In genomic region chr11:115377882-115378296, GRCh38 we compare ENCODE assay signal across 1 cellular context.
TF ChIP-seq lines count a peak whose summit lies in the region.

No MANE protein-coding gene starts in this region.

TF ChIP-seq in HepG2, 621 proteins besides CTCF, POLR2A, EP300 and RAD21 (continued from another document and continues in another):
- no peak for TF ChIP-seq RFX5 (IDR thresholded peaks at IDR 0.05; ENCODE audit: low read depth, low read length)
- TF ChIP-seq ZEB1 (IDR thresholded peaks at IDR 0.05; ENCODE audit: insufficient replicate concordance, low read depth): no peak
- TF ChIP-seq RAD51 (IDR thresholded peaks at IDR 0.05; ENCODE audit: borderline replicate concordance): no peak
- TF ChIP-seq PITX1 (CRISPR knock-in tag; IDR thresholded peaks at IDR 0.05): no peak
- no peak for TF ChIP-seq SRSF9 (IDR thresholded peaks at IDR 0.05; ENCODE audit: borderline replicate concordance, insufficient read depth, low read depth, low read length, poor library complexity, severe bottlenecking)
- TF ChIP-seq SIN3A (IDR thresholded peaks at IDR 0.05; ENCODE audit: borderline replicate concordance, low read depth, low read length): no peak
- TF ChIP-seq ZNF564 (CRISPR knock-in tag; IDR thresholded peaks at IDR 0.05): no peak
- TF ChIP-seq SOX13 (IDR thresholded peaks at IDR 0.05): peak; percentile 63
- TF ChIP-seq SOX13 (CRISPR knock-in tag; conservative IDR thresholded peaks at IDR 0.05 in 1 of 2, IDR thresholded peaks at IDR 0.05 in 1 of 2): peak in 1 of 2 experiments; percentile 97; a peak in 2 of 4 replicates
- no peak for TF ChIP-seq ZNF280D (CRISPR knock-in tag; IDR thresholded peaks at IDR 0.05)
- TF ChIP-seq ZNF224 (CRISPR knock-in tag; IDR thresholded peaks at IDR 0.05): no peak
- TF ChIP-seq ARID2 (CRISPR knock-in tag; IDR thresholded peaks at IDR 0.05; ENCODE audit: borderline replicate concordance): no peak
- TF ChIP-seq USF2 (IDR thresholded peaks at IDR 0.05; ENCODE audit: low read depth, low read length): no peak
- no peak for TF ChIP-seq USF2 (CRISPR knock-in tag; IDR thresholded peaks at IDR 0.05; ENCODE audit: borderline replicate concordance)
- TF ChIP-seq ZNF543 (CRISPR knock-in tag; IDR thresholded peaks at IDR 0.05): no peak
- TF ChIP-seq DBP (CRISPR knock-in tag; IDR thresholded peaks at IDR 0.05; ENCODE audit: not compliant biosample characterization): no peak
- TF ChIP-seq SRF (IDR thresholded peaks at IDR 0.05; ENCODE audit: low read depth, low read length): no peak
- no peak for TF ChIP-seq EZH2 (conservative IDR thresholded peaks at IDR 0.05; ENCODE audit: low read depth, low read length)
- no peak for TF ChIP-seq SCMH1 (CRISPR knock-in tag; IDR thresholded peaks at IDR 0.05; ENCODE audit: borderline replicate concordance)
- no peak for TF ChIP-seq GABPB1 (CRISPR knock-in tag; IDR thresholded peaks at IDR 0.05)
- no peak for TF ChIP-seq NFE2 (CRISPR knock-in tag; IDR thresholded peaks at IDR 0.05)
- no peak for TF ChIP-seq ZFP1 (CRISPR knock-in tag; IDR thresholded peaks at IDR 0.05)
- TF ChIP-seq ZNF644 (CRISPR knock-in tag; IDR thresholded peaks at IDR 0.05; ENCODE audit: low read depth): peak; percentile 40; the same call in 1 of the 2 replicates
- no peak for TF ChIP-seq ZSCAN25 (CRISPR knock-in tag; IDR thresholded peaks at IDR 0.05)
- TF ChIP-seq ZNF282 (IDR thresholded peaks at IDR 0.05; ENCODE audit: partially characterized antibody): no peak
- no peak for TF ChIP-seq KLF12 (CRISPR knock-in tag; IDR thresholded peaks at IDR 0.05; ENCODE audit: borderline replicate concordance)
- TF ChIP-seq NCOA1 (CRISPR knock-in tag; IDR thresholded peaks at IDR 0.05): no peak
- no peak for TF ChIP-seq HIC2 (CRISPR knock-in tag; IDR thresholded peaks at IDR 0.05; ENCODE audit: low read depth)
- no peak for TF ChIP-seq AKAP8 (CRISPR knock-in tag; IDR thresholded peaks at IDR 0.05)
- no peak for TF ChIP-seq SMARCE1 (IDR thresholded peaks at IDR 0.05; ENCODE audit: borderline replicate concordance)
- no peak for TF ChIP-seq BHLHE40 (IDR thresholded peaks at IDR 0.05; ENCODE audit: low read length)
- TF ChIP-seq ZHX1 (CRISPR knock-in tag; IDR thresholded peaks at IDR 0.05; ENCODE audit: low read depth): 0 out of 2 replicates have a peak, but pooled peaks have one; percentile 26
- TF ChIP-seq IKZF5 (CRISPR knock-in tag; IDR thresholded peaks at IDR 0.05): peak; percentile 47; the same call in 1 of the 2 replicates
- peak; percentile 56; the same call in 1 of the 2 replicates for TF ChIP-seq THRA (CRISPR knock-in tag; IDR thresholded peaks at IDR 0.05; ENCODE audit: borderline replicate concordance)
- TF ChIP-seq MEIS1 (CRISPR knock-in tag; IDR thresholded peaks at IDR 0.05; ENCODE audit: borderline replicate concordance): peak; percentile 68; the same call in 1 of the 2 replicates
- no peak for TF ChIP-seq KDM5A (IDR thresholded peaks at IDR 0.05; ENCODE audit: borderline replicate concordance, low read length)
- TF ChIP-seq DZIP1 (CRISPR knock-in tag; IDR thresholded peaks at IDR 0.05): no peak
- TF ChIP-seq ZNF142 (CRISPR knock-in tag; IDR thresholded peaks at IDR 0.05): 0 out of 2 replicates have a peak, but pooled peaks have one; percentile 29
